8 cellular contexts compared by ENCODE assay signal in genomic region chr3:29683306-29683993, GRCh38.
DNase-seq lines count a peak whose midpoint lies in the region; ATAC-seq and TF ChIP-seq lines count a peak whose summit lies in the region.

No MANE protein-coding gene starts in this region.

- CTCF ChIA-PET in WTC11 (lab: Charles Lee), result no interaction called here
- CTCF ChIA-PET in CD4-positive, alpha-beta T cell (lab: Charles Lee), result interaction anchor here (0.6 kb wide), 1 partner anchor 57 kb away, joined by 3 read pairs; no protein-coding TSS in a partner anchor

- ATAC-seq in GM18867 (IDR thresholded peaks at IDR 0.05; ENCODE audit: unreplicated experiment) (peak; percentile 38), HG03045 (IDR thresholded peaks at IDR 0.05; ENCODE audit: unreplicated experiment) (peak; percentile 43), WTC11 (no peak)
- no peak for ATAC-seq in CD4-positive, alpha-beta T cell (ENCODE audit: poor library complexity)

- TF ChIP-seq CTCF in WTC11 (IDR thresholded peaks at IDR 0.05), result no peak
- TF ChIP-seq CTCF in glutamatergic neuron (IDR thresholded peaks at IDR 0.05; ENCODE audit: partially characterized antibody, unreplicated experiment), result no peak
- TF ChIP-seq CTCF in CD4-positive, alpha-beta T cell (IDR thresholded peaks at IDR 0.05), result no peak

- H3K4me1 Mint-ChIP-seq in WTC11 (no peaks in the 10 kb centered on the region), glutamatergic neuron (ENCODE audit: low read depth, unreplicated experiment) (peaks cover 7% of the 10 kb centered on the region)
- no peaks in the 10 kb centered on the region for H3K4me1 Mint-ChIP-seq in CD4-positive, alpha-beta T cell (ENCODE audit: low read depth)

- no peaks in the 10 kb centered on the region for H3K9me3 ChIP-seq in CD4-positive, alpha-beta T cell (ENCODE audit: control insufficient read depth, low read length)

- H3K27ac Mint-ChIP-seq in WTC11, result peak overlapping the region; percentile 10; the same call in 1 of the 2 replicates
- no peak overlapping the region for H3K27ac Mint-ChIP-seq in glutamatergic neuron (ENCODE audit: unreplicated experiment)
- no peak overlapping the region for H3K27ac Mint-ChIP-seq in CD4-positive, alpha-beta T cell

- DNase-seq in WTC11 (ENCODE audit: low spot score), result no peak
- peak; percentile 69 to 85 for DNase-seq in lung microvascular endothelial cell (ENCODE audit: low read depth in 2 of 2)
- DNase-seq in NCI-H2227 (lab: John Stamatoyannopoulos, UW; ENCODE audit: unreplicated experiment), result no peak
- DNase-seq in glutamatergic neuron, result no peak
- DNase-seq in CD4-positive, alpha-beta T cell, result no peak
- no peak for DNase-seq in NCI-H2171 (lab: John Stamatoyannopoulos, UW)

- H3K4me3 Mint-ChIP-seq in WTC11, result no peak overlapping the region
- H3K4me3 Mint-ChIP-seq in glutamatergic neuron (ENCODE audit: unreplicated experiment), result no peak overlapping the region
- no peak overlapping the region for H3K4me3 Mint-ChIP-seq in CD4-positive, alpha-beta T cell

- H3K9me3 Mint-ChIP-seq in WTC11 (no peaks in the 10 kb centered on the region), glutamatergic neuron (ENCODE audit: unreplicated experiment) (no peaks in the 10 kb centered on the region)
- peaks cover 6% of the 10 kb centered on the region for H3K9me3 Mint-ChIP-seq in CD4-positive, alpha-beta T cell

- POLR2A ChIA-PET in WTC11 (lab: Charles Lee), result no interaction called here
- POLR2A ChIA-PET in CD4-positive, alpha-beta T cell (lab: Charles Lee), result no interaction called here

- H3K36me3 Mint-ChIP-seq in WTC11 (no peaks in the 10 kb centered on the region; the same call in 1 of the 2 replicates), glutamatergic neuron (ENCODE audit: unreplicated experiment) (no peaks in the 10 kb centered on the region)
- no peaks in the 10 kb centered on the region for H3K36me3 Mint-ChIP-seq in CD4-positive, alpha-beta T cell (ENCODE audit: low read depth)

- H3K27me3 ChIP-seq in CD4-positive, alpha-beta T cell (ENCODE audit: control insufficient read depth, insufficient read depth, low read length), result no peaks in the 10 kb centered on the region

- H3K27ac ChIP-seq in CD4-positive, alpha-beta T cell (ENCODE audit: low read depth, low read length), result no peak overlapping the region

- H3K27me3 Mint-ChIP-seq in WTC11 (ENCODE audit: low read depth) (no peaks in the 10 kb centered on the region), glutamatergic neuron (ENCODE audit: unreplicated experiment) (no peaks in the 10 kb centered on the region)
- H3K27me3 Mint-ChIP-seq in CD4-positive, alpha-beta T cell, result peaks cover 5% of the 10 kb centered on the region

- intact Hi-C loops in CD4-positive, alpha-beta T cell (cut with DNase I, micrococcal nuclease), result no loop called here

TF ChIP-seq in WTC11, 78 proteins besides CTCF, POLR2A, EP300 and RAD21 (continues in another document):
- no peak for TF ChIP-seq NFE2L1 (CRISPR knock-in tag; IDR thresholded peaks at IDR 0.05)
- no peak for TF ChIP-seq IRF1 (CRISPR knock-in tag; IDR thresholded peaks at IDR 0.05)
- no peak for TF ChIP-seq CREM (CRISPR knock-in tag; IDR thresholded peaks at IDR 0.05)
- no peak for TF ChIP-seq ZSCAN18 (CRISPR knock-in tag; IDR thresholded peaks at IDR 0.05)
- TF ChIP-seq ZNF423 (CRISPR knock-in tag; IDR thresholded peaks at IDR 0.05), result no peak
- TF ChIP-seq, protein P1, sequence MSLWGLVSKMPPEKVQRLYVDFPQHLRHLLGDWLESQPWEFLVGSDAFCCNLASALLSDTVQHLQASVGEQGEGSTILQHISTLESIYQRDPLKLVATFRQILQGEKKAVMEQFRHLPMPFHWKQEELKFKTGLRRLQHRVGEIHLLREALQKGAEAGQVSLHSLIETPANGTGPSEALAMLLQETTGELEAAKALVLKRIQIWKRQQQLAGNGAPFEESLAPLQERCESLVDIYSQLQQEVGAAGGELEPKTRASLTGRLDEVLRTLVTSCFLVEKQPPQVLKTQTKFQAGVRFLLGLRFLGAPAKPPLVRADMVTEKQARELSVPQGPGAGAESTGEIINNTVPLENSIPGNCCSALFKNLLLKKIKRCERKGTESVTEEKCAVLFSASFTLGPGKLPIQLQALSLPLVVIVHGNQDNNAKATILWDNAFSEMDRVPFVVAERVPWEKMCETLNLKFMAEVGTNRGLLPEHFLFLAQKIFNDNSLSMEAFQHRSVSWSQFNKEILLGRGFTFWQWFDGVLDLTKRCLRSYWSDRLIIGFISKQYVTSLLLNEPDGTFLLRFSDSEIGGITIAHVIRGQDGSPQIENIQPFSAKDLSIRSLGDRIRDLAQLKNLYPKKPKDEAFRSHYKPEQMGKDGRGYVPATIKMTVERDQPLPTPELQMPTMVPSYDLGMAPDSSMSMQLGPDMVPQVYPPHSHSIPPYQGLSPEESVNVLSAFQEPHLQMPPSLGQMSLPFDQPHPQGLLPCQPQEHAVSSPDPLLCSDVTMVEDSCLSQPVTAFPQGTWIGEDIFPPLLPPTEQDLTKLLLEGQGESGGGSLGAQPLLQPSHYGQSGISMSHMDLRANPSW (CRISPR knock-in tag; conservative IDR thresholded peaks at IDR 0.05; ENCODE audit: low read depth), result no peak
- TF ChIP-seq ZNF416 (CRISPR knock-in tag; IDR thresholded peaks at IDR 0.05), result no peak
- TF ChIP-seq, protein P2, sequence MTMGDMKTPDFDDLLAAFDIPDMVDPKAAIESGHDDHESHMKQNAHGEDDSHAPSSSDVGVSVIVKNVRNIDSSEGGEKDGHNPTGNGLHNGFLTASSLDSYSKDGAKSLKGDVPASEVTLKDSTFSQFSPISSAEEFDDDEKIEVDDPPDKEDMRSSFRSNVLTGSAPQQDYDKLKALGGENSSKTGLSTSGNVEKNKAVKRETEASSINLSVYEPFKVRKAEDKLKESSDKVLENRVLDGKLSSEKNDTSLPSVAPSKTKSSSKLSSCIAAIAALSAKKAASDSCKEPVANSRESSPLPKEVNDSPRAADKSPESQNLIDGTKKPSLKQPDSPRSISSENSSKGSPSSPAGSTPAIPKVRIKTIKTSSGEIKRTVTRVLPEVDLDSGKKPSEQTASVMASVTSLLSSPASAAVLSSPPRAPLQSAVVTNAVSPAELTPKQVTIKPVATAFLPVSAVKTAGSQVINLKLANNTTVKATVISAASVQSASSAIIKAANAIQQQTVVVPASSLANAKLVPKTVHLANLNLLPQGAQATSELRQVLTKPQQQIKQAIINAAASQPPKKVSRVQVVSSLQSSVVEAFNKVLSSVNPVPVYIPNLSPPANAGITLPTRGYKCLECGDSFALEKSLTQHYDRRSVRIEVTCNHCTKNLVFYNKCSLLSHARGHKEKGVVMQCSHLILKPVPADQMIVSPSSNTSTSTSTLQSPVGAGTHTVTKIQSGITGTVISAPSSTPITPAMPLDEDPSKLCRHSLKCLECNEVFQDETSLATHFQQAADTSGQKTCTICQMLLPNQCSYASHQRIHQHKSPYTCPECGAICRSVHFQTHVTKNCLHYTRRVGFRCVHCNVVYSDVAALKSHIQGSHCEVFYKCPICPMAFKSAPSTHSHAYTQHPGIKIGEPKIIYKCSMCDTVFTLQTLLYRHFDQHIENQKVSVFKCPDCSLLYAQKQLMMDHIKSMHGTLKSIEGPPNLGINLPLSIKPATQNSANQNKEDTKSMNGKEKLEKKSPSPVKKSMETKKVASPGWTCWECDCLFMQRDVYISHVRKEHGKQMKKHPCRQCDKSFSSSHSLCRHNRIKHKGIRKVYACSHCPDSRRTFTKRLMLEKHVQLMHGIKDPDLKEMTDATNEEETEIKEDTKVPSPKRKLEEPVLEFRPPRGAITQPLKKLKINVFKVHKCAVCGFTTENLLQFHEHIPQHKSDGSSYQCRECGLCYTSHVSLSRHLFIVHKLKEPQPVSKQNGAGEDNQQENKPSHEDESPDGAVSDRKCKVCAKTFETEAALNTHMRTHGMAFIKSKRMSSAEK (CRISPR knock-in tag; IDR thresholded peaks at IDR 0.05; ENCODE audit: borderline replicate concordance), result no peak

Comparison
In these comparisons a context has a peak if more than half of its experiments do, and no peak if none do; other contexts are left out.
1. ATAC-seq: peak in GM18867 (single experiment) and HG03045 (single experiment); none in WTC11 (single experiment) and CD4-positive, alpha-beta T cell (single experiment).
2. DNase-seq: peak in lung microvascular endothelial cell (2 of 2); none in WTC11 (single experiment), NCI-H2227 (single experiment), glutamatergic neuron (single experiment), CD4-positive, alpha-beta T cell (0 of 10) and NCI-H2171 (single experiment).